In the genomic region with DNA sequence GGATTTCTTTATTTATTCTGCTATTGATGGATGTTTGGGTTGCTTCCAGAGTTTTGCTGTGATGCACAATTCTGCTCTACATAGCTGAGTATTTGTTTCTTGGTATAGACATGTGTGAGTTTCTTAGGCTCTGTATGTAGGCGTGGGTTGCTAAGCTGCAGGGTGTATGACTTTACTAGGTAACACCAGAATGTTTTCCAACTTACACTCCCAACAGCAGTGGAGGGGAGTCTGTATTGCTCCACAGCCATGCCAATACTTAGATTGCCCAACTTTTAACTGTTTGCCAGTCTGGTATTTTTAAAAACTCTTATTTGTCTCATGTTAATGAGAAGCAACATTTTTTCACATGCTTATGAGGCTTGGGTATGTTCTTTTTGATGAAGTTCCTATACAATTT, we compare ENCODE assay signal across 16 cellular contexts.
A peak's percentile ranks its signal among the peaks of the same experiment; 100 is the strongest.
DNase-seq lines count a peak whose midpoint lies in the region; ATAC-seq and TF ChIP-seq lines count a peak whose summit lies in the region.
"Had no signal": no experiment of that assay in that cellular context is flagged by ENCODE, and none has a peak within 500 bp of the region (broad histone marks: within the 10 kb centered on the region; RNA-seq: fewer than 3 reads in every experiment).

No MANE protein-coding gene starts in this region.

- no peak for TF ChIP-seq CTCF in NB4 (IDR thresholded peaks at IDR 0.05; ENCODE audit: low read depth, low read length)
- no peak for TF ChIP-seq CTCF in right lobe of liver (IDR thresholded peaks at IDR 0.05)
- TF ChIP-seq CTCF in lower leg skin (IDR thresholded peaks at IDR 0.05), result no peak
- TF ChIP-seq CTCF in foreskin fibroblast (IDR thresholded peaks at IDR 0.05; ENCODE audit: low read depth, low read length), result no peak

- H2AFZ ChIP-seq in ACC112 (ENCODE audit: low read length, unreplicated experiment), result no peak overlapping the region

- H3K27me3 ChIP-seq in ACC112 (ENCODE audit: insufficient read depth, low read length), result no peaks in the 10 kb centered on the region
- H3K27me3 ChIP-seq in right lobe of liver, result no peaks in the 10 kb centered on the region
- H3K27me3 ChIP-seq: vagina had no signal

- ATAC-seq in right lobe of liver (peak; percentile 82 to 91 (median 90)), HG03565 (IDR thresholded peaks at IDR 0.05; ENCODE audit: unreplicated experiment) (no peak)
- ATAC-seq: activated naive CD4-positive, alpha-beta T cell treated with anti-CD3 and anti-CD28 coated beads, Interleukin-2, amount 50 U/mL, for 72 hours had no signal

- H3K36me3 ChIP-seq in ACC112 (ENCODE audit: insufficient read depth, low read length), result peaks cover 3% of the 10 kb centered on the region; the same call in 1 of the 2 replicates
- H3K36me3 ChIP-seq in right lobe of liver, result peaks cover 0 to 13% (median 0%) of the 10 kb centered on the region in 4 donors

- H3K4me3 ChIP-seq in ACC112 (ENCODE audit: low read depth, low read length) (no peak overlapping the region), NB4 (ENCODE audit: low read depth, low read length) (no peak overlapping the region), right lobe of liver (no peak overlapping the region), lower leg skin (ENCODE audit: low read depth, poor library complexity, severe bottlenecking) (no peak overlapping the region), foreskin fibroblast (ENCODE audit: low read depth in 1 of 2, low read length in 2 of 2) (no peak overlapping the region)
- H3K4me3 ChIP-seq: vagina had no signal

- H3K27ac ChIP-seq in ACC112 (ENCODE audit: low read depth, low read length), result peak overlapping the region; percentile 80
- peak overlapping the region in 2 of 3 donors; percentile 4 to 48 for H3K27ac ChIP-seq in right lobe of liver
- H3K27ac ChIP-seq: vagina had no signal

- peak; percentile 17 for DNase-seq in NB4 (ENCODE audit: low read depth)
- peak; percentile 45 for DNase-seq in fibroblast of gingiva (ENCODE audit: low read depth)
- no peak for DNase-seq in right lobe of liver
- DNase-seq in lower leg skin (ENCODE audit: low spot score in 2 of 2), result no peak
- no peak for DNase-seq in foreskin fibroblast
- DNase-seq in SIG-M5 treated with dmso at 0.1 percent for 504 hours (lab: John Stamatoyannopoulos, UW; ENCODE audit: unreplicated experiment), result no peak
- DNase-seq: activated CD4-positive, alpha-beta T cell treated with anti-CD3 and anti-CD28 coated beads, Interleukin-2, amount 10 ng/mL, durations not matched to agents 7 days and 5 days; CD4-positive, CD25-positive, alpha-beta regulatory T cell; cortex of kidney; NCI-H1417; NCI-H2107; SHP77 had no signal

- TF ChIP-seq POLR2A in NB4 (IDR thresholded peaks at IDR 0.05; ENCODE audit: extremely low read depth, insufficient read length), result no peak
- TF ChIP-seq POLR2A in right lobe of liver (IDR thresholded peaks at IDR 0.05), result no peak
- no peak for TF ChIP-seq POLR2A in lower leg skin (IDR thresholded peaks at IDR 0.05)

- H3K9me3 ChIP-seq in right lobe of liver, result no peaks in the 10 kb centered on the region
- H3K9me3 ChIP-seq: vagina had no signal

- intact Hi-C loops in right lobe of liver (cut with DNase I), result no loop called here
- intact Hi-C loops in lower leg skin (cut with DNase I; ENCODE audit: low total_unique reads), result no loop called here

- 44% methylated on average over 1 of the region's 1 CpG for WGBS in right lobe of liver (ENCODE audit: insufficient coverage, low coverage, low lambda C conversion rate, missing lambda C conversion rate)
- WGBS in lower leg skin, 2 donors, result 66 to 76% methylated on average over 1 of the region's 1 CpG

- H3K79me2 ChIP-seq in ACC112 (ENCODE audit: control insufficient read depth, insufficient read depth, low read length, unreplicated experiment), result no peaks in the 10 kb centered on the region

- peaks cover 18% of the 10 kb centered on the region for H3K4me1 ChIP-seq in ACC112 (ENCODE audit: control insufficient read depth, insufficient read depth, low read length, unreplicated experiment)
- H3K4me1 ChIP-seq in right lobe of liver, result peaks cover 0 to 30% (median 6%) of the 10 kb centered on the region in 4 donors
- H3K4me1 ChIP-seq: vagina had no signal

Comparison
In these comparisons a context has a peak if more than half of its experiments do, and no peak if none do; other contexts are left out.
1. DNase-seq: peak in NB4 (single experiment) and fibroblast of gingiva (single experiment); none in right lobe of liver (0 of 3), lower leg skin (0 of 2), foreskin fibroblast (0 of 2) and SIG-M5 treated with dmso at 0.1 percent for 504 hours (single experiment).